In genomic region chr20:4038047-4038459, GRCh38 we compare ENCODE assay signal across 8 cellular contexts. TPM values are rescaled to one million over a fixed set of nuclear protein-coding genes. Genes with fewer than 3 reads are reported as not detected.
DNase-seq lines count a peak whose midpoint lies in the region; ATAC-seq, FAIRE-seq and TF ChIP-seq lines count a peak whose summit lies in the region.

No MANE protein-coding gene starts in this region.

- no peak for FAIRE-seq in frontal cortex (lab: Jason Lieb, UNC)

- TF ChIP-seq CTCF in RWPE2 (IDR thresholded peaks at IDR 0.05; ENCODE audit: poor library complexity, severe bottlenecking), result no peak

- ATAC-seq in HG03280 (IDR thresholded peaks at IDR 0.05; ENCODE audit: unreplicated experiment), result peak; percentile 92
- ATAC-seq in RWPE2 (ENCODE audit: low read depth), result peak; percentile 32
- ATAC-seq in left cardiac atrium, result peak; percentile 77 to 92

- H3K27ac ChIP-seq in RWPE2 (ENCODE audit: poor library complexity, severe bottlenecking), result peak overlapping the region; percentile 23

- no peaks in the 10 kb centered on the region for H3K27me3 ChIP-seq in RWPE2 (ENCODE audit: insufficient read depth, poor library complexity, severe bottlenecking)

- no peak overlapping the region for H3K4me3 ChIP-seq in RWPE2 (ENCODE audit: severe bottlenecking)

- DNase-seq in AG20443 (ENCODE audit: low spot score), result peak; percentile 91
- peak; percentile 85 for DNase-seq in GM19238 (ENCODE audit: insufficient read length, low spot score)
- no peak for DNase-seq in RWPE2 (ENCODE audit: low spot score)
- peak; percentile 56 for DNase-seq in activated T-helper 9 cell treated with anti-CD3 and anti-CD28 coated beads, Interleukin-2, amount 50 U/mL, for 16 hours (ENCODE audit: low read depth)
- DNase-seq in left cardiac atrium, result peak; percentile 65
- peak; percentile 62 to 66 (median 63) for DNase-seq in stimulated activated CD4-positive, alpha-beta T cell treated with anti-CD3 and anti-CD28 coated beads, Interleukin-12 subunit alpha, Interleukin-12 subunit beta, amount 100 ng/mL, for 48 hours (ENCODE audit: low read depth in 2 of 3, low spot score in 1 of 3)
- DNase-seq in frontal cortex (ENCODE audit: low spot score in 2 of 2), result no peak

- H3K4me1 ChIP-seq in RWPE2 (ENCODE audit: insufficient read depth, poor library complexity, severe bottlenecking), result peaks cover 31% of the 10 kb centered on the region

- H3K36me3 ChIP-seq in RWPE2 (ENCODE audit: low read depth), result no peaks in the 10 kb centered on the region

- intact Hi-C loops in left cardiac atrium (cut with DNase I), result no loop called here

- no peaks in the 10 kb centered on the region for H3K9me3 ChIP-seq in RWPE2 (ENCODE audit: severe bottlenecking)

RNA-seq across cellular contexts. Expression of gene RNF24, which starts 22.7 kb away (rescaled TPM):
- total RNA-seq in left cardiac atrium, result 10 to 100 TPM; 10.5 to 13.0 TPM
- total RNA-seq in frontal cortex, result 24.1 TPM

Comparison
In these comparisons a context has a peak if more than half of its experiments do, and no peak if none do; other contexts are left out.
1. DNase-seq: peak in AG20443 (single experiment), GM19238 (single experiment), activated T-helper 9 cell treated with anti-CD3 and anti-CD28 coated beads, Interleukin-2, amount 50 U/mL, for 16 hours (single experiment), left cardiac atrium (single experiment) and stimulated activated CD4-positive, alpha-beta T cell treated with anti-CD3 and anti-CD28 coated beads, Interleukin-12 subunit alpha, Interleukin-12 subunit beta, amount 100 ng/mL, for 48 hours (3 of 3); none in RWPE2 (single experiment) and frontal cortex (0 of 2).
2. ATAC-seq: peak in every context shown above with its lines; median percentile 92 in HG03280; 84 in left cardiac atrium; 32 in RWPE2.